ENCODE assay signal across 27 cellular contexts in genomic region chr14:84485016-84485415, GRCh38.
DNase-seq lines count a peak whose midpoint lies in the region; FAIRE-seq and TF ChIP-seq lines count a peak whose summit lies in the region.
"Had no signal": no experiment of that assay in that cellular context is flagged by ENCODE, and none has a peak within 500 bp of the region (broad histone marks: within the 10 kb centered on the region; RNA-seq: fewer than 3 reads in every experiment).

No MANE protein-coding gene starts in this region.

- no peaks in the 10 kb centered on the region for H3K27me3 ChIP-seq in breast epithelium
- no peaks in the 10 kb centered on the region for H3K27me3 ChIP-seq in endothelial cell of umbilical vein (ENCODE audit: control insufficient read depth in 2 of 2, insufficient read depth in 2 of 2, low read length in 2 of 2)
- no peaks in the 10 kb centered on the region for H3K27me3 ChIP-seq in small intestine (ENCODE audit: control insufficient read depth in 2 of 2, insufficient read depth in 2 of 2, low read length in 2 of 2)
- H3K27me3 ChIP-seq: BLaER1 treated with 17β-estradiol and CSF1 and Interleukin-3, amounts not matched to agents 10 nM and 100 nM had no signal

- no peaks in the 10 kb centered on the region for H3K79me2 ChIP-seq in endothelial cell of umbilical vein (ENCODE audit: control insufficient read depth, insufficient read depth, low read length)

- BruUV-seq in MCF 10A (replicated peaks; lab: Mats Ljungman, UMichigan) (no TSS peak), endothelial cell of umbilical vein (replicated peaks; lab: Mats Ljungman, UMichigan) (no TSS peak)

- no peak overlapping the region for H3K27ac Mint-ChIP-seq in MCF 10A (ENCODE audit: low read depth, unreplicated experiment)
- H3K27ac Mint-ChIP-seq: B cell; CD4-positive, alpha-beta T cell; CD8-positive, alpha-beta T cell had no signal

- no peaks in the 10 kb centered on the region for H3K9me1 ChIP-seq in endothelial cell of umbilical vein (replicated peaks; ENCODE audit: control insufficient read depth, extremely low read depth, insufficient read depth, low read length)

- no peaks in the 10 kb centered on the region for H4K20me1 ChIP-seq in endothelial cell of umbilical vein (replicated peaks; ENCODE audit: control insufficient read depth, extremely low read depth, insufficient read depth, low read length)
- H4K20me1 ChIP-seq: BLaER1 treated with 17β-estradiol and CSF1 and Interleukin-3, amounts not matched to agents 10 nM and 100 nM had no signal

- H3K4me3 ChIP-seq in breast epithelium, result no peak overlapping the region
- no peak overlapping the region for H3K4me3 ChIP-seq in endothelial cell of umbilical vein (replicated peaks in 1 of 3; ENCODE audit: insufficient read depth in 1 of 3, low read depth in 1 of 3, low read length in 3 of 3)
- no peak overlapping the region for H3K4me3 ChIP-seq in small intestine (ENCODE audit: low read depth in 1 of 2, low read length in 2 of 2)
- H3K4me3 ChIP-seq: A549; BLaER1 treated with 17β-estradiol and CSF1 and Interleukin-3, amounts not matched to agents 10 nM and 100 nM; GM12878 had no signal

- H3K4me1 ChIP-seq in breast epithelium, result no peaks in the 10 kb centered on the region
- peaks cover 33% of the 10 kb centered on the region for H3K4me1 ChIP-seq in endothelial cell of umbilical vein (ENCODE audit: control insufficient read depth, extremely low read depth, insufficient read depth, low read length)
- no peaks in the 10 kb centered on the region for H3K4me1 ChIP-seq in small intestine (ENCODE audit: control insufficient read depth in 2 of 2, insufficient read depth in 1 of 2, low read depth in 1 of 2, low read length in 1 of 2)
- H3K4me1 ChIP-seq: A549; BLaER1 treated with 17β-estradiol and CSF1 and Interleukin-3, amounts not matched to agents 10 nM and 100 nM had no signal

- CTCF ChIA-PET in MCF 10A (lab: Yijun Ruan, JAX), result no interaction called here
- CTCF ChIA-PET in endothelial cell of umbilical vein (lab: Charles Lee), result no interaction called here

- H3K4me3 Mint-ChIP-seq in MCF 10A (ENCODE audit: unreplicated experiment), result no peak overlapping the region
- H3K4me3 Mint-ChIP-seq: B cell; CD4-positive, alpha-beta T cell; CD8-positive, alpha-beta T cell had no signal

- POLR2A ChIA-PET in MCF 10A (lab: Yijun Ruan, JAX) (no interaction called here), endothelial cell of umbilical vein (lab: Charles Lee) (no interaction called here)

- H3K36me3 Mint-ChIP-seq in MCF 10A (ENCODE audit: insufficient read depth, unreplicated experiment), result no peaks in the 10 kb centered on the region
- H3K36me3 Mint-ChIP-seq: CD8-positive, alpha-beta T cell had no signal

- TF ChIP-seq CTCF in MCF 10A (IDR thresholded peaks at IDR 0.05; ENCODE audit: unreplicated experiment), result no peak
- no peak for TF ChIP-seq CTCF in breast epithelium (IDR thresholded peaks at IDR 0.05)
- no peak for TF ChIP-seq CTCF in endothelial cell of umbilical vein (IDR thresholded peaks at IDR 0.05; ENCODE audit: extremely low read depth in 1 of 2, insufficient read depth in 1 of 2, low read depth in 1 of 2, low read length in 2 of 2)

- DNase-seq in MCF 10A (ENCODE audit: unreplicated experiment), result peak; percentile 5
- no peak for DNase-seq in breast epithelium (ENCODE audit: low spot score in 2 of 2)
- DNase-seq in amniotic epithelial cell (ENCODE audit: low read depth), result peak; percentile 45
- DNase-seq in endothelial cell of umbilical vein (ENCODE audit: low read depth, low spot score), result no peak
- peak; percentile 63 for DNase-seq in iris pigment epithelial cell (ENCODE audit: low read depth)
- no peak for DNase-seq in small intestine
- no peak for DNase-seq in globus pallidus (ENCODE audit: low spot score)
- DNase-seq in activated CD4-positive, alpha-beta T cell treated with anti-CD3 and anti-CD28 coated beads for 4 hours, result no peak
- DNase-seq: AML-193; Caco-2; Calu3; CD4-positive, alpha-beta T cell; CD8-positive, alpha-beta T cell; DMS153; DMS53; DMS79; DND-41; GDM1 had no signal

- H3K27me3 Mint-ChIP-seq in MCF 10A (ENCODE audit: insufficient read depth, unreplicated experiment), result no peaks in the 10 kb centered on the region
- H3K27me3 Mint-ChIP-seq: B cell; CD4-positive, alpha-beta T cell had no signal

- H3K27ac ChIP-seq in breast epithelium, result no peak overlapping the region
- H3K27ac ChIP-seq in endothelial cell of umbilical vein (ENCODE audit: insufficient read depth, low read depth, low read length), result no peak overlapping the region
- no peak overlapping the region for H3K27ac ChIP-seq in small intestine (ENCODE audit: low read depth in 1 of 2, low read length in 1 of 2)
- H3K27ac ChIP-seq: 22Rv1; A549; BLaER1 treated with 17β-estradiol and CSF1 and Interleukin-3, amounts not matched to agents 10 nM and 100 nM; C4-2B had no signal

- peaks cover 6% of the 10 kb centered on the region for H3K4me1 Mint-ChIP-seq in MCF 10A (ENCODE audit: insufficient read depth, unreplicated experiment)
- H3K4me1 Mint-ChIP-seq: B cell had no signal

- dilution Hi-C loops in endothelial cell of umbilical vein (cut with MboI; ENCODE audit: extremely low pct_ligation_motif_present, low sequenced_read_pairs), result no loop called here

- no peak overlapping the region for H2AFZ ChIP-seq in endothelial cell of umbilical vein (ENCODE audit: low read depth, low read length)

- intact Hi-C loops in MCF 10A (cut with micrococcal nuclease), result no loop called here
- intact Hi-C loops in breast epithelium (cut with DNase I; ENCODE audit: low total_unique reads), result no loop called here
- intact Hi-C loops in endothelial cell of umbilical vein (cut with micrococcal nuclease), result no loop called here

- H3K9me3 ChIP-seq in breast epithelium (no peaks in the 10 kb centered on the region), endothelial cell of umbilical vein (replicated peaks; ENCODE audit: control insufficient read depth, insufficient read depth, low read length) (no peaks in the 10 kb centered on the region), small intestine (ENCODE audit: control insufficient read depth, low read depth) (peaks cover 2% of the 10 kb centered on the region)
- H3K9me3 ChIP-seq: A549; BLaER1 treated with 17β-estradiol and CSF1 and Interleukin-3, amounts not matched to agents 10 nM and 100 nM; Caco-2 had no signal

- H3K36me3 ChIP-seq in breast epithelium, result no peaks in the 10 kb centered on the region
- no peaks in the 10 kb centered on the region for H3K36me3 ChIP-seq in endothelial cell of umbilical vein (ENCODE audit: control insufficient read depth in 2 of 2, extremely low read depth in 1 of 2, insufficient read depth in 2 of 2, low read length in 2 of 2)
- no peaks in the 10 kb centered on the region for H3K36me3 ChIP-seq in small intestine (ENCODE audit: control insufficient read depth in 2 of 2, insufficient read depth in 2 of 2, low read length in 2 of 2)
- H3K36me3 ChIP-seq: BLaER1 treated with 17β-estradiol and CSF1 and Interleukin-3, amounts not matched to agents 10 nM and 100 nM had no signal

- H3K9ac ChIP-seq in endothelial cell of umbilical vein (replicated peaks; ENCODE audit: extremely low read depth, insufficient read depth, low read length), result no peak overlapping the region
- H3K9ac ChIP-seq: BLaER1 treated with 17β-estradiol and CSF1 and Interleukin-3, amounts not matched to agents 10 nM and 100 nM had no signal

- no peak for TF ChIP-seq POLR2A in breast epithelium (IDR thresholded peaks at IDR 0.05)
- TF ChIP-seq POLR2A in endothelial cell of umbilical vein (IDR thresholded peaks at IDR 0.05; ENCODE audit: low read depth, low read length), result no peak

- H3K4me2 ChIP-seq in endothelial cell of umbilical vein (ENCODE audit: insufficient read depth, low read length), result no peak overlapping the region
- H3K4me2 ChIP-seq: A549; BLaER1 treated with 17β-estradiol and CSF1 and Interleukin-3, amounts not matched to agents 10 nM and 100 nM had no signal

- no peak for FAIRE-seq in endothelial cell of umbilical vein (lab: Jason Lieb, UNC)
- FAIRE-seq in small intestine (lab: Jason Lieb, UNC), result no peak
- FAIRE-seq: A549, D721Med, GM12878, GM12892, GM18507 had no signal

- no peaks in the 10 kb centered on the region for H3K9me3 Mint-ChIP-seq in MCF 10A (ENCODE audit: unreplicated experiment)

TF ChIP-seq in endothelial cell of umbilical vein, 7 proteins besides CTCF, POLR2A, EP300 and RAD21:
- peak; percentile 33 for TF ChIP-seq FOS (IDR thresholded peaks at IDR 0.05; ENCODE audit: borderline replicate concordance, insufficient read depth, low read length)
- TF ChIP-seq EZH2 (IDR thresholded peaks at IDR 0.05; ENCODE audit: borderline replicate concordance, low read depth, low read length, severe bottlenecking), result no peak
TF ChIP-seq in endothelial cell of umbilical vein: peak in this region for 1.

Comparison
In these comparisons a context has a peak if more than half of its experiments do, and no peak if none do; other contexts are left out.
1. DNase-seq: peak in MCF 10A (single experiment), amniotic epithelial cell (single experiment) and iris pigment epithelial cell (single experiment); none in breast epithelium (0 of 2), endothelial cell of umbilical vein (single experiment), small intestine (single experiment), globus pallidus (single experiment) and activated CD4-positive, alpha-beta T cell treated with anti-CD3 and anti-CD28 coated beads for 4 hours (0 of 2).